31 cellular contexts compared by ENCODE assay signal in the genomic region with DNA sequence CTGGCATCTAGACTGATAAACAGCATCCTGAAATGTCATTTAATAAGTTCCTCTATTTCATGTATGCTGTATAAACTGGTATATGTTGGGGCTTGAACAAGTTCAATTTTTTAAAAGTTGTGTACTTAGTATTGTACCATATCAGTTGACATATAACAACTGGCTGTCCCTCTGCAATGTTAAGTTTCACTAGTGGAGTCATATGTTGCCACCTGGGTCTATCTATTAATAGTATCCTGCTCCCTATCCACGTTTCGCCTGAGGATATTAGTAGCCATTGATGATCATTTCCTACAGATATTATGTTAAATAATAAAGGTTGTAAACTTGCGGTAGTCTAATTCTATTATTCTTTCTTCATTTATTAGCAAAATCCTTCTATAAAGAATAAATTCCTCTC.
"Had no signal": no experiment of that assay in that cellular context is flagged by ENCODE, and none has a peak within 500 bp of the region (broad histone marks: within the 10 kb centered on the region; RNA-seq: fewer than 3 reads in every experiment).

No MANE protein-coding gene starts in this region.

- H3K4me1 ChIP-seq: pancreas, prostate gland, right lobe of liver, sigmoid colon, spleen, suprapubic skin, testis, tibial artery, transverse colon, upper lobe of right lung, uterus had no signal

- DNase-seq: naive thymus-derived CD8-positive, alpha-beta T cell; nephron progenitor cell; nucleus accumbens; pancreas; right cardiac atrium; right lobe of liver; sigmoid colon; spleen; stimulated activated CD4-positive, alpha-beta T cell treated with anti-CD3 and anti-CD28 coated beads, Interleukin-12 subunit alpha, Interleukin-12 subunit beta, amount 100 ng/mL, for 4 hours; stimulated activated CD4-positive, alpha-beta T cell treated with anti-CD3 and anti-CD28 coated beads, Interleukin-1b, Interleukin-23, amount 100 ng/mL, for 48 hours; stimulated activated CD4-positive, alpha-beta T cell treated with anti-CD3 and anti-CD28 coated beads, Interleukin-4, amount 100 ng/mL, for 1 hour; stimulated activated CD4-positive, alpha-beta T cell treated with anti-CD3 and anti-CD28 coated beads, Interleukin-4, amount 100 ng/mL, for 4 hours; stimulated activated CD8-positive, alpha-beta memory T cell treated with anti-CD3 and anti-CD28 coated beads, Interleukin-4, amount 100 ng/mL, for 48 hours; stimulated activated naive CD4-positive, alpha-beta T cell; stimulated activated naive CD8-positive, alpha-beta T cell treated with anti-CD3 and anti-CD28 coated beads, Interleukin-15, amount 100 ng/mL, for 72 hours; stimulated activated naive CD8-positive, alpha-beta T cell treated with anti-CD3 and anti-CD28 coated beads, Interleukin-15, Interleukin-2, amounts not matched to agents 100 U/mL and 50 U/mL, for 24 hours; substantia nigra; testis; tibial artery; transverse colon; upper lobe of right lung; uterus had no signal

- H3K36me3 ChIP-seq: neutrophil, pancreas, prostate gland, right lobe of liver, sigmoid colon, suprapubic skin, tibial artery, transverse colon, upper lobe of right lung, uterus had no signal

- H3K4me3 Mint-ChIP-seq: naive thymus-derived CD8-positive, alpha-beta T cell; natural killer cell treated with Interleukin-12 subunit alpha and Interleukin-12 subunit beta and Interleukin-15 and Interleukin-18, amount 100 ng/mL, for 72 hours; nephron progenitor cell; neural crest cell; stimulated activated memory B cell treated with anti-CD40 and anti-IgM and Interleukin-4, amounts not matched to agents 10 μg/mL and 1 μg/mL and 100 μg/mL, for 72 hours; stimulated activated naive CD8-positive, alpha-beta T cell treated with anti-CD3 and anti-CD28 coated beads, Interleukin-15, amount 100 ng/mL, for 72 hours; type B pancreatic cell had no signal

- H3K4me1 Mint-ChIP-seq: stimulated activated memory B cell treated with anti-CD40 and anti-IgM and Interleukin-4, amounts not matched to agents 10 μg/mL and 1 μg/mL and 100 μg/mL, for 72 hours had no signal

- H3K27me3 Mint-ChIP-seq: naive thymus-derived CD8-positive, alpha-beta T cell; natural killer cell treated with Interleukin-12 subunit alpha and Interleukin-12 subunit beta and Interleukin-15 and Interleukin-18, amount 100 ng/mL, for 72 hours; stimulated activated memory B cell treated with anti-CD40 and anti-IgM and Interleukin-4, amounts not matched to agents 10 μg/mL and 1 μg/mL and 100 μg/mL, for 72 hours; stimulated activated naive CD8-positive, alpha-beta T cell treated with anti-CD3 and anti-CD28 coated beads, Interleukin-15, amount 100 ng/mL, for 72 hours; type B pancreatic cell had no signal

- H3K27ac Mint-ChIP-seq: naive thymus-derived CD8-positive, alpha-beta T cell; natural killer cell treated with Interleukin-12 subunit alpha and Interleukin-12 subunit beta and Interleukin-15 and Interleukin-18, amount 100 ng/mL, for 72 hours; nephron progenitor cell; stimulated activated memory B cell treated with anti-CD40 and anti-IgM and Interleukin-4, amounts not matched to agents 10 μg/mL and 1 μg/mL and 100 μg/mL, for 72 hours; type B pancreatic cell had no signal

- H3K4me3 ChIP-seq: pancreas, prostate gland, right lobe of liver, sigmoid colon, skin epidermis, smooth muscle cell, spleen, suprapubic skin, testis, tibial artery, transverse colon, upper lobe of right lung, uterus had no signal

- H3K27me3 ChIP-seq: neutrophil, pancreas, right lobe of liver, sigmoid colon, spleen, suprapubic skin, testis, tibial artery, transverse colon, upper lobe of right lung, uterus had no signal

- FAIRE-seq: pancreas had no signal

- H3K9me3 ChIP-seq: neutrophil, pancreas, prostate gland, right lobe of liver, sigmoid colon, suprapubic skin, testis, tibial artery, transverse colon, upper lobe of right lung, uterus had no signal

- H3K27ac ChIP-seq: neutrophil, pancreas, prostate gland, right lobe of liver, sigmoid colon, skin epidermis, spleen, suprapubic skin, testis, tibial artery, transverse colon, upper lobe of right lung, uterus had no signal

- H3K4me2 ChIP-seq: smooth muscle cell had no signal

- ATAC-seq: naive thymus-derived CD8-positive, alpha-beta T cell; natural killer cell treated with Interleukin-12 subunit alpha and Interleukin-12 subunit beta and Interleukin-15 and Interleukin-18, amount 100 ng/mL, for 72 hours; pancreas; right cardiac atrium; right lobe of liver; stimulated activated memory B cell treated with anti-CD40 and anti-IgM and Interleukin-4, amounts not matched to agents 10 μg/mL and 1 μg/mL and 100 μg/mL, for 72 hours; stimulated activated naive CD8-positive, alpha-beta T cell treated with anti-CD3 and anti-CD28 coated beads, Interleukin-15, amount 100 ng/mL, for 72 hours; stimulated activated naive CD8-positive, alpha-beta T cell treated with anti-CD3 and anti-CD28 coated beads, Interleukin-15, Interleukin-2, amounts not matched to agents 100 U/mL and 50 U/mL, for 24 hours; upper lobe of right lung had no signal
